In the genomic region with DNA sequence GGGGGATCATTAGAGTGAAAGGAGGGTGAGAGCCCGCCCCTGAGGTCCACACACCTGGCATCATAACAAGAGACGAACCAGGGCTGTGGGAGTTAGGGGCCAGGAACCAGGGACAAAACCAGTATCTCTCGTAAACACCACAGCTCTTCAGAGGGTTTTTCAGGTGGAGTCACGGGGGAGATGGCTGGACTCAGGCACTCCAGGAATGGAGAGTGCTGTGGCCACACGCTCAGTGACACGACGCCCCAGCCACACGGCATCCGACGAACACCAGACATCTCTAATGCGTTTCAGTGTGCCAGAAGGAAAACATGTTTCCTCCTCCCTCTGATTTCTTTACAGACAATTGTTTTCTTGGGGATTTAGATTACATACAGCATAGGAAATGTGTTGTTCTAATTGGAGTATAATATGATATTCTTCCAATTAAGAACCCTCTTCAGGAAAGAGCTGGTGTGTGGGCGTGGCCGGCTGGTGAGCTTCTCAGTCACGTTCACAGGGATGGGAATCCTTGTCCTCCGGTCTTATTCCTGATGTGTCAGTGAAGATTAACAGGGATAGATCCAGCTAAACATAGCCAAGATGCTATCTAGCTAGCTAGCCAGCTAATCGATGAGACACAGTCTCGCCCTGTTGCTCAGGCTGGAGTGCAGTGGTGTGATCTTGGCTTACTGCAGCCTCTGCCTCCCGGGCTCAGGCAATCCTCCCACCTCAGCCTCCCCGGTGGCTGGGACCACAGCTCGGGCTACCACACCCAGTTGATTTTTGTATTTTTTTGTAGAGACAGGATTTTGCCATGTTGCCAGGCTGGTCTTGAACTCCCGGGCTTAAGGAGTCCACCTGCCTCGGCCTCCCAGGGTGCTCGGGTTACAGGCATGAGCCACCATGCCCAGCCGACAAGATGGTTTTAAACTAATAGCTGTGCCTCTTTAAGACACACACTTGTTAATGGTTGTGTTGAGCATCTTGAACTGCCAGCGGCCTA, we compare ENCODE assay signal across 19 cellular contexts.
A peak's percentile ranks its signal among the peaks of the same experiment; 100 is the strongest.
DNase-seq lines count a peak whose midpoint lies in the region; ATAC-seq and TF ChIP-seq lines count a peak whose summit lies in the region.
"Had no signal": no experiment of that assay in that cellular context is flagged by ENCODE, and none has a peak within 500 bp of the region (broad histone marks: within the 10 kb centered on the region; RNA-seq: fewer than 3 reads in every experiment).

No MANE protein-coding gene starts in this region.

- no peak for TF ChIP-seq CTCF in A673 (conservative IDR thresholded peaks at IDR 0.05; ENCODE audit: low read depth, low read length)

- peaks cover 0 to 19% (median 8%) of the 10 kb centered on the region in 11 experiments; a peak in 8 of 22 replicates for H3K9me3 ChIP-seq in BLaER1 treated with 17β-estradiol and CSF1 and Interleukin-3, amounts not matched to agents 10 nM and 100 nM (replicated peaks in 1 of 11)
- no peaks in the 10 kb centered on the region for H3K9me3 ChIP-seq in mesodermal cell (ENCODE audit: control insufficient read depth, low read length)
- no peaks in the 10 kb centered on the region for H3K9me3 ChIP-seq in A673 (ENCODE audit: low read depth, low read length, poor library complexity, severe bottlenecking)

- peaks cover 27 to 43% (median 34%) of the 10 kb centered on the region in 10 experiments for H3K4me1 ChIP-seq in BLaER1 treated with 17β-estradiol and CSF1 and Interleukin-3, amounts not matched to agents 10 nM and 100 nM
- H3K4me1 ChIP-seq in mesodermal cell (ENCODE audit: control insufficient read depth, insufficient read depth, low read length, poor library complexity, severe bottlenecking) (no peaks in the 10 kb centered on the region), A673 (ENCODE audit: insufficient read depth, low read length, poor library complexity, severe bottlenecking) (no peaks in the 10 kb centered on the region)

- no peak overlapping the region for H3K9ac ChIP-seq in BLaER1 treated with 17β-estradiol and CSF1 and Interleukin-3, amounts not matched to agents 10 nM and 100 nM

- ATAC-seq in SK-N-SH treated with all-trans-retinoic acid at 6 μM for 48 hours (no peak), GM19463 (IDR thresholded peaks at IDR 0.05; ENCODE audit: unreplicated experiment) (no peak)
- no peak for ATAC-seq in stimulated activated naive CD8-positive, alpha-beta T cell treated with anti-CD3 and anti-CD28 coated beads, Interleukin-15, Interleukin-2, amounts not matched to agents 100 U/mL and 50 U/mL, for 24 hours
- ATAC-seq: GM23338, K562 had no signal

- peak; percentile 36 for DNase-seq in posterior vena cava (ENCODE audit: low spot score)
- no peak for DNase-seq in stimulated activated naive CD8-positive, alpha-beta T cell treated with anti-CD3 and anti-CD28 coated beads, Interleukin-15, Interleukin-2, amounts not matched to agents 100 U/mL and 50 U/mL, for 24 hours
- no peak for DNase-seq in NCI-H510A (lab: John Stamatoyannopoulos, UW)
- DNase-seq in A673 (ENCODE audit: low spot score), result no peak
- DNase-seq: Calu3; CD4-positive, CD25-positive, alpha-beta regulatory T cell; NCI-H187 treated with DMSO at 0.1 percent for 48 hours; NCI-H2171; NCI-H446 treated with DMSO at 0.1 percent for 48 hours; NCI-H748 treated with DMSO at 0.1 percent for 48 hours; OCI-M1; RPMI8226; SIG-M5 had no signal

- H3K4me3 ChIP-seq in BLaER1 treated with 17β-estradiol and CSF1 and Interleukin-3, amounts not matched to agents 10 nM and 100 nM, result no peak overlapping the region
- H3K4me3 ChIP-seq in mesodermal cell (ENCODE audit: extremely low read depth, insufficient read depth, low read length, poor library complexity, severe bottlenecking) (no peak overlapping the region), A673 (ENCODE audit: low read depth, low read length, poor library complexity, severe bottlenecking) (no peak overlapping the region)
- H3K4me3 ChIP-seq: GM23338, K562 had no signal

- intact Hi-C loops in posterior vena cava (cut with DNase I) (no loop called here), A673 (cut with micrococcal nuclease; ENCODE audit: unreplicated experiment) (no loop called here)

- POLR2A ChIA-PET in A673 (lab: Charles Lee; ENCODE audit: low non-redundant PET), result no interaction called here

- no peaks in the 10 kb centered on the region for H4K20me1 ChIP-seq in BLaER1 treated with 17β-estradiol and CSF1 and Interleukin-3, amounts not matched to agents 10 nM and 100 nM

- BruUV-seq in A673 (replicated peaks; lab: Mats Ljungman, UMichigan), result no TSS peak

- H3K36me3 ChIP-seq in BLaER1 treated with 17β-estradiol and CSF1 and Interleukin-3, amounts not matched to agents 10 nM and 100 nM, result peaks cover 40 to 60% (median 53%) of the 10 kb centered on the region in 11 experiments
- H3K36me3 ChIP-seq in mesodermal cell (ENCODE audit: control insufficient read depth, insufficient read depth, low read length), result peaks cover 44% of the 10 kb centered on the region
- no peaks in the 10 kb centered on the region for H3K36me3 ChIP-seq in A673 (ENCODE audit: insufficient read depth, low read length, poor library complexity, severe bottlenecking)

- peak overlapping the region in 6 of 11 experiments; percentile 9 to 79 (median 22); a peak in 8 of 22 replicates for H3K27ac ChIP-seq in BLaER1 treated with 17β-estradiol and CSF1 and Interleukin-3, amounts not matched to agents 10 nM and 100 nM
- H3K27ac ChIP-seq in mesodermal cell (ENCODE audit: low read depth, low read length, severe bottlenecking) (peak overlapping the region; percentile 36), A673 (ENCODE audit: low read depth, low read length, poor library complexity, severe bottlenecking) (no peak overlapping the region)

- 92 to 95% methylated on average over 16 to 20 of the region's 25 CpGs for WGBS in mesodermal cell (ENCODE audit: insufficient coverage in 2 of 2), 2 experiments

- H3K4me2 ChIP-seq in BLaER1 treated with 17β-estradiol and CSF1 and Interleukin-3, amounts not matched to agents 10 nM and 100 nM, result no peak overlapping the region
- H3K4me2 ChIP-seq: GM23338 had no signal

- CTCF ChIA-PET in A673 (lab: Charles Lee), result no interaction called here

- H3K27me3 ChIP-seq in BLaER1 treated with 17β-estradiol and CSF1 and Interleukin-3, amounts not matched to agents 10 nM and 100 nM, result no peaks in the 10 kb centered on the region
- no peaks in the 10 kb centered on the region for H3K27me3 ChIP-seq in A673 (replicated peaks; ENCODE audit: insufficient read depth, low read depth, low read length, poor library complexity)

TF ChIP-seq in SK-N-SH treated with all-trans-retinoic acid at 6 μM for 48 hours, 23 proteins besides CTCF, POLR2A, EP300 and RAD21:
- TF ChIP-seq TCF4 (CRISPR knock-in tag; IDR thresholded peaks at IDR 0.05; ENCODE audit: borderline replicate concordance), result peak; percentile 14; the same call in 1 of the 2 replicates
- TF ChIP-seq ZC3H10 (CRISPR knock-in tag; IDR thresholded peaks at IDR 0.05), result no peak
